ENCODE assay signal across 33 cellular contexts in the genomic region with DNA sequence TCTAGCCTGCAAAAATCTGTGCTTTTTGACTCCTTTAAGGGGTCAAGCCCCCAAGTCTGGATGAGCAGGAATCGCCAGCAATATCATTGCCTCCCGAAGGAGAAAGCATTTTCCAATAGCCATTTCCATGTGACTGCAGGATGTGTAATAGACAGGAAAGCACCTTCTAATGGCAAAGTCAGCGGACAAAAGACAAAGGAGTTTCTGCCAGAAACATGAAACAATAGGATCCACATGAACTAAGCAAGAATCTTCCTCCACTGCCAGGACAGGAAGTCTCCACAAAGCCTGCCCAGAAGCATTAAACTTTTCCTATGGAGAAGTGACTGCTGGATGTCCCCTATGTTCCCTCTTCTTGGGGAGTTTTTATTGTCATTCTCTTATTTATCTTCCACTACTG.
"Had no signal": no experiment of that assay in that cellular context is flagged by ENCODE, and none has a peak within 500 bp of the region (broad histone marks: within the 10 kb centered on the region; RNA-seq: fewer than 3 reads in every experiment).

No MANE protein-coding gene starts in this region.

- H3K27ac Mint-ChIP-seq: activated CD4-positive, alpha-beta memory T cell treated with anti-CD3 and anti-CD28 coated beads, Interleukin-2, amount 10 ng/mL, durations not matched to agents 7 days and 5 days; activated CD8-positive, alpha-beta memory T cell treated with anti-CD3 and anti-CD28 coated beads, Interleukin-2, amount 10 ng/mL, durations not matched to agents 7 days and 5 days; activated naive CD4-positive, alpha-beta T cell treated with anti-CD3 and anti-CD28 coated beads, Interleukin-2, amount 10 ng/mL, durations not matched to agents 7 days and 5 days; activated naive CD8-positive, alpha-beta T cell; activated naive CD8-positive, alpha-beta T cell treated with anti-CD3 and anti-CD28 coated beads, Interleukin-2, amount 50 U/mL, for 24 hours had no signal

- ATAC-seq: activated CD8-positive, alpha-beta memory T cell treated with anti-CD3 and anti-CD28 coated beads, Interleukin-2, amount 10 ng/mL, durations not matched to agents 7 days and 5 days; activated naive CD8-positive, alpha-beta T cell treated with anti-CD3 and anti-CD28 coated beads, Interleukin-2, amount 50 U/mL, for 24 hours; PC-3 had no signal

- DNase-seq: activated CD4-positive, alpha-beta memory T cell treated with anti-CD3 and anti-CD28 coated beads, Interleukin-2, amount 10 ng/mL, durations not matched to agents 7 days and 5 days; activated CD4-positive, alpha-beta T cell treated with anti-CD3 and anti-CD28 coated beads for 1 hour; activated CD4-positive, alpha-beta T cell treated with anti-CD3 and anti-CD28 coated beads for 48 hours; activated CD4-positive, CD25-positive, alpha-beta regulatory T cell; activated CD8-positive, alpha-beta memory T cell treated with anti-CD3 and anti-CD28 coated beads for 24 hours; activated CD8-positive, alpha-beta memory T cell treated with anti-CD3 and anti-CD28 coated beads, Interleukin-2, amount 10 ng/mL, durations not matched to agents 7 days and 5 days; activated CD8-positive, alpha-beta memory T cell treated with anti-CD3 and anti-CD28 coated beads, Interleukin-2, amount 50 U/mL, for 48 hours; activated effector memory CD4-positive, alpha-beta T cell treated with Interleukin-2 at 50 U/mL for 16 hours; activated naive CD4-positive, alpha-beta T cell treated with anti-CD3 and anti-CD28 coated beads, Interleukin-2, amount 10 ng/mL, durations not matched to agents 7 days and 5 days; activated naive CD8-positive, alpha-beta T cell treated with anti-CD3 and anti-CD28 coated beads, Interleukin-2, amount 50 U/mL, for 24 hours; activated T-cell treated with anti-CD3 and anti-CD28 coated beads, Interleukin-2, amount 50 U/mL, for 48 hours; anterior cingulate cortex; NCI-H1092 treated with DMSO at 0.1 percent for 48 hours; NCI-H1417; NCI-H146; NCI-H187; NCI-H2029 treated with DMSO at 0.1 percent for 48 hours; NCI-H2107; NCI-H2171; NCI-H510A; NCI-H526; NCI-H748 treated with DMSO at 0.1 percent for 48 hours; NK-92 treated with Interleukin-12 subunit alpha and Interleukin-12 subunit beta, amount 100 ng/mL, for 24 hours; PC-3; Peyer's patch; RPMI8226; SW 1271; T-helper 1 cell; T-helper 2 cell; T-helper 9 cell; WERI-Rb-1 had no signal

- H3K4me3 ChIP-seq: Peyer's patch had no signal

- H3K9me3 ChIP-seq: Peyer's patch had no signal

- H3K4me1 Mint-ChIP-seq: activated CD4-positive, alpha-beta memory T cell treated with anti-CD3 and anti-CD28 coated beads, Interleukin-2, amount 10 ng/mL, durations not matched to agents 7 days and 5 days; activated CD8-positive, alpha-beta memory T cell treated with anti-CD3 and anti-CD28 coated beads, Interleukin-2, amount 10 ng/mL, durations not matched to agents 7 days and 5 days; activated naive CD4-positive, alpha-beta T cell treated with anti-CD3 and anti-CD28 coated beads, Interleukin-2, amount 10 ng/mL, durations not matched to agents 7 days and 5 days; activated naive CD8-positive, alpha-beta T cell treated with anti-CD3 and anti-CD28 coated beads, Interleukin-2, amount 50 U/mL, for 24 hours had no signal

- H3K4me1 ChIP-seq: Peyer's patch had no signal

- H3K27me3 ChIP-seq: brain microvascular endothelial cell, Peyer's patch had no signal

- H3K27ac ChIP-seq: brain microvascular endothelial cell, Peyer's patch, WERI-Rb-1 had no signal

- H3K36me3 Mint-ChIP-seq: activated CD8-positive, alpha-beta memory T cell treated with anti-CD3 and anti-CD28 coated beads, Interleukin-2, amount 10 ng/mL, durations not matched to agents 7 days and 5 days; activated naive CD4-positive, alpha-beta T cell treated with anti-CD3 and anti-CD28 coated beads, Interleukin-2, amount 10 ng/mL, durations not matched to agents 7 days and 5 days; activated naive CD8-positive, alpha-beta T cell had no signal

- H3K36me3 ChIP-seq: brain microvascular endothelial cell, Peyer's patch, WERI-Rb-1 had no signal

- H3K9me3 Mint-ChIP-seq: activated CD4-positive, alpha-beta memory T cell treated with anti-CD3 and anti-CD28 coated beads, Interleukin-2, amount 10 ng/mL, durations not matched to agents 7 days and 5 days; activated naive CD4-positive, alpha-beta T cell treated with anti-CD3 and anti-CD28 coated beads, Interleukin-2, amount 10 ng/mL, durations not matched to agents 7 days and 5 days; activated naive CD8-positive, alpha-beta T cell treated with anti-CD3 and anti-CD28 coated beads, Interleukin-2, amount 50 U/mL, for 24 hours had no signal

- H3K27me3 Mint-ChIP-seq: activated CD4-positive, alpha-beta memory T cell treated with anti-CD3 and anti-CD28 coated beads, Interleukin-2, amount 10 ng/mL, durations not matched to agents 7 days and 5 days; activated CD8-positive, alpha-beta memory T cell treated with anti-CD3 and anti-CD28 coated beads, Interleukin-2, amount 10 ng/mL, durations not matched to agents 7 days and 5 days; activated naive CD4-positive, alpha-beta T cell treated with anti-CD3 and anti-CD28 coated beads, Interleukin-2, amount 10 ng/mL, durations not matched to agents 7 days and 5 days had no signal

- H3K4me3 Mint-ChIP-seq: activated CD4-positive, alpha-beta memory T cell treated with anti-CD3 and anti-CD28 coated beads, Interleukin-2, amount 10 ng/mL, durations not matched to agents 7 days and 5 days; activated CD8-positive, alpha-beta memory T cell treated with anti-CD3 and anti-CD28 coated beads, Interleukin-2, amount 10 ng/mL, durations not matched to agents 7 days and 5 days; activated naive CD4-positive, alpha-beta T cell treated with anti-CD3 and anti-CD28 coated beads, Interleukin-2, amount 10 ng/mL, durations not matched to agents 7 days and 5 days; activated naive CD8-positive, alpha-beta T cell; activated naive CD8-positive, alpha-beta T cell treated with anti-CD3 and anti-CD28 coated beads, Interleukin-2, amount 50 U/mL, for 24 hours had no signal
